In the genomic region with DNA sequence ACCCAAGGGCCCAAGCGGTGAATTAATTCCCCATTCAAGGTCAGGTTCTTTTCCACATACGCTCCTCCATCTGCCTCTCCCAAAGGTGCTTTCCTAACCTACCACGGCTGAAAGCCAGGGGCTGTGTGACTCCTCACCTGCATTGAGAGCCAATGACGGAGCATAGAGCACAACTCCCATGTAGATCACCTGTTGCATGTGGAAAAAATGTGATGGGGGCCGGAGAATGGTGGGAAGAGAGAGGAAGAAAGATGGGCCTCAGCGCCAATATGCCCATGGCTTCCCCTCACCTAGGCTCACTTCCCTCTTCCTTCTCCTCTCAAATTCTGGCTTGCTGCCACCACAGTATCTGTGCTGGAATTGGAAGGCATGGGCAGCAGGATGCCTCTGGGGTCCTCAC, we compare ENCODE assay signal across 33 cellular contexts. TPM values are rescaled to one million over a fixed set of nuclear protein-coding genes. Genes with fewer than 3 reads are reported as not detected.
"Had no signal": no experiment of that assay in that cellular context is flagged by ENCODE, and none has a peak within 500 bp of the region (broad histone marks: within the 10 kb centered on the region; RNA-seq: fewer than 3 reads in every experiment).

No MANE protein-coding gene starts in this region.

- H3K4me1 ChIP-seq: foreskin keratinocyte had no signal

- ATAC-seq: activated T-cell treated with anti-CD3 and anti-CD28 coated beads, Interleukin-2, amount 50 U/mL, for 72 hours; body of pancreas; effector memory CD8-positive, alpha-beta T cell; foreskin keratinocyte; gastrocnemius medialis; heart left ventricle; T-cell; WTC11 had no signal

- H3K27me3 Mint-ChIP-seq: activated CD4-positive, alpha-beta memory T cell treated with anti-CD3 and anti-CD28 coated beads, Interleukin-2, amount 10 ng/mL, durations not matched to agents 7 days and 5 days; activated CD4-positive, alpha-beta T cell treated with anti-CD3 and anti-CD28 coated beads, Interleukin-2, amount 10 ng/mL, durations not matched to agents 7 days and 5 days; activated naive CD8-positive, alpha-beta T cell; activated T-cell treated with anti-CD3 and anti-CD28 coated beads, Interleukin-2, amount 50 U/mL, for 24 hours; effector memory CD8-positive, alpha-beta T cell; T-cell had no signal

- DNase-seq: activated CD4-positive, alpha-beta memory T cell treated with anti-CD3 and anti-CD28 coated beads, Interleukin-2, amount 10 ng/mL, durations not matched to agents 7 days and 5 days; activated CD4-positive, alpha-beta T cell treated with anti-CD3 and anti-CD28 coated beads for 1 hour; activated CD4-positive, alpha-beta T cell treated with anti-CD3 and anti-CD28 coated beads for 4 hours; activated CD4-positive, alpha-beta T cell treated with anti-CD3 and anti-CD28 coated beads, Interleukin-2, amount 10 ng/mL, durations not matched to agents 7 days and 5 days; activated CD4-positive, alpha-beta T cell treated with anti-CD3 and anti-CD28 coated beads, Interleukin-2, amount 50 U/mL, for 4 hours; activated CD8-positive, alpha-beta memory T cell treated with anti-CD3 and anti-CD28 coated beads, Interleukin-2, amount 50 U/mL, for 48 hours; activated effector memory CD4-positive, alpha-beta T cell treated with Interleukin-2 at 50 U/mL for 16 hours; activated gamma-delta T cell treated with Interleukin-2 at 50 U/mL for 16 hours; activated naive CD4-positive, alpha-beta T cell treated with anti-CD3 and anti-CD28 coated beads, Interleukin-2, amount 50 U/mL, for 16 hours; activated naive CD4-positive, alpha-beta T cell treated with Interleukin-2 at 50 U/mL for 16 hours; activated T-cell treated with anti-CD3 and anti-CD28 coated beads for 4 hours; activated T-cell treated with anti-CD3 and anti-CD28 coated beads, Interleukin-2, amount 50 U/mL, for 24 hours; activated T-cell treated with anti-CD3 and anti-CD28 coated beads, Interleukin-2, amount 50 U/mL, for 72 hours; amniotic stem cell; anterior cingulate cortex; body of pancreas; central memory CD4-positive, alpha-beta T cell; cerebellar nuclear complex; colonic mucosa; effector memory CD8-positive, alpha-beta T cell; erythroblast; foreskin keratinocyte; gastrocnemius medialis; glutamatergic neuron; heart left ventricle; T-cell had no signal

- H3K4me3 ChIP-seq: body of pancreas, colonic mucosa, esophagus muscularis mucosa, gastrocnemius medialis, heart left ventricle had no signal

- H3K27me3 ChIP-seq: body of pancreas, colonic mucosa, esophagus muscularis mucosa, foreskin keratinocyte, gastrocnemius medialis, heart left ventricle had no signal

- H3K27ac ChIP-seq: body of pancreas, colonic mucosa, esophagus muscularis mucosa, foreskin keratinocyte, gastrocnemius medialis, heart left ventricle, VCaP had no signal

- H3K36me3 ChIP-seq: colonic mucosa had no signal

- H3K4me3 Mint-ChIP-seq: activated CD4-positive, alpha-beta memory T cell treated with anti-CD3 and anti-CD28 coated beads, Interleukin-2, amount 10 ng/mL, durations not matched to agents 7 days and 5 days; activated CD4-positive, alpha-beta T cell treated with anti-CD3 and anti-CD28 coated beads, Interleukin-2, amount 10 ng/mL, durations not matched to agents 7 days and 5 days; activated naive CD8-positive, alpha-beta T cell; activated T-cell treated with anti-CD3 and anti-CD28 coated beads, Interleukin-2, amount 50 U/mL, for 24 hours; activated T-cell treated with anti-CD3 and anti-CD28 coated beads, Interleukin-2, amount 50 U/mL, for 72 hours; T-cell; T-helper 1 cell treated with Interleukin-12 subunit alpha and Interleukin-12 subunit beta and Interleukin-4 antibody, amounts not matched to agents 30 μg/mL and 1 μg/mL, for 36 hours; T-helper 2 cell treated with Interferon-gamma antibody and Interleukin-4, amounts not matched to agents 5 μg/mL and 100 μg/mL, for 36 hours; WTC11 had no signal

- H3K9me3 ChIP-seq: body of pancreas, colonic mucosa, esophagus muscularis mucosa, gastrocnemius medialis, heart left ventricle had no signal

- H3K27ac Mint-ChIP-seq: activated CD4-positive, alpha-beta memory T cell treated with anti-CD3 and anti-CD28 coated beads, Interleukin-2, amount 10 ng/mL, durations not matched to agents 7 days and 5 days; activated T-cell treated with anti-CD3 and anti-CD28 coated beads, Interleukin-2, amount 50 U/mL, for 24 hours; T-cell; T-helper 1 cell treated with Interleukin-12 subunit alpha and Interleukin-12 subunit beta and Interleukin-4 antibody, amounts not matched to agents 30 μg/mL and 1 μg/mL, for 36 hours; T-helper 2 cell treated with Interferon-gamma antibody and Interleukin-4, amounts not matched to agents 5 μg/mL and 100 μg/mL, for 36 hours had no signal

- H3K9me3 Mint-ChIP-seq: activated CD4-positive, alpha-beta memory T cell treated with anti-CD3 and anti-CD28 coated beads, Interleukin-2, amount 10 ng/mL, durations not matched to agents 7 days and 5 days; activated CD4-positive, alpha-beta T cell treated with anti-CD3 and anti-CD28 coated beads, Interleukin-2, amount 10 ng/mL, durations not matched to agents 7 days and 5 days; activated T-cell treated with anti-CD3 and anti-CD28 coated beads, Interleukin-2, amount 50 U/mL, for 24 hours; activated T-cell treated with anti-CD3 and anti-CD28 coated beads, Interleukin-2, amount 50 U/mL, for 72 hours; effector memory CD8-positive, alpha-beta T cell; T-cell; T-helper 1 cell treated with Interleukin-12 subunit alpha and Interleukin-12 subunit beta and Interleukin-4 antibody, amounts not matched to agents 30 μg/mL and 1 μg/mL, for 36 hours; T-helper 2 cell treated with Interferon-gamma antibody and Interleukin-4, amounts not matched to agents 5 μg/mL and 100 μg/mL, for 36 hours; WTC11 had no signal

RNA-seq across cellular contexts. Expression of a gene that starts 56.5 kb away (rescaled TPM):
- total RNA-seq: body of pancreas, colonic mucosa, esophagus muscularis mucosa had no signal

RNA-seq across cellular contexts. Expression of a gene that starts 57.5 kb away (rescaled TPM):
- total RNA-seq: activated CD4-positive, alpha-beta memory T cell treated with anti-CD3 and anti-CD28 coated beads, Interleukin-2, amount 10 ng/mL, durations not matched to agents 7 days and 5 days; activated CD4-positive, alpha-beta T cell treated with anti-CD3 and anti-CD28 coated beads, Interleukin-2, amount 10 ng/mL, durations not matched to agents 7 days and 5 days; activated T-cell treated with anti-CD3 and anti-CD28 coated beads, Interleukin-2, amount 50 U/mL, for 72 hours; dermis microvascular lymphatic vessel endothelial cell; esophagus muscularis mucosa; T-cell had no signal
